In genomic region chr1:53467391-53467790, GRCh38 we compare ENCODE assay signal across 29 cellular contexts. TPM values are rescaled to one million over a fixed set of nuclear protein-coding genes. Genes with fewer than 3 reads are reported as not detected.
"Had no signal": no experiment of that assay in that cellular context is flagged by ENCODE, and none has a peak within 500 bp of the region (broad histone marks: within the 10 kb centered on the region; RNA-seq: fewer than 3 reads in every experiment).

No MANE protein-coding gene starts in this region.

- H3K4me1 ChIP-seq: breast epithelium, pancreas, prostate gland had no signal

- H3K27me3 ChIP-seq: breast epithelium, neutrophil, pancreas, sigmoid colon, uterus had no signal

- ATAC-seq: activated naive CD8-positive, alpha-beta T cell treated with anti-CD3 and anti-CD28 coated beads, Interleukin-2, amount 50 U/mL, for 24 hours; activated T-cell treated with anti-CD3 and anti-CD28 coated beads, Interleukin-2, amount 50 U/mL, for 4 hours; activated T-helper 17 cell treated with anti-CD3 and anti-CD28 coated beads, Interleukin-2, amount 50 U/mL, for 72 hours; esophagus mucosa; left cardiac atrium; left ventricle myocardium superior; pancreas; stimulated activated effector memory CD8-positive, alpha-beta T cell treated with anti-CD3 and anti-CD28 coated beads, Interleukin-12 subunit alpha, Interleukin-12 subunit beta, amount 100 ng/mL, for 72 hours had no signal

- DNase-seq: activated CD4-positive, alpha-beta T cell treated with anti-CD3 and anti-CD28 coated beads for 4 hours; activated CD4-positive, alpha-beta T cell treated with anti-CD3 and anti-CD28 coated beads, Interleukin-2, amount 50 U/mL, for 48 hours; activated CD4-positive, CD25-positive, alpha-beta regulatory T cell; activated naive CD8-positive, alpha-beta T cell treated with anti-CD3 and anti-CD28 coated beads, Interleukin-2, amount 50 U/mL, for 24 hours; activated T-cell treated with anti-CD3 and anti-CD28 coated beads, Interleukin-2, amount 50 U/mL, for 4 hours; endodermal cell; foreskin fibroblast; hippocampal formation; left cardiac atrium; left ventricle myocardium superior; naive B cell; nephron progenitor cell; pancreas; retina; sigmoid colon; small intestine; stimulated activated CD4-positive, alpha-beta T cell treated with anti-CD3 and anti-CD28 coated beads, Interleukin-4, amount 100 ng/mL, for 24 hours; trophoblast cell; uterus had no signal

- H3K9me3 ChIP-seq: breast epithelium, neutrophil, pancreas, prostate gland, sigmoid colon, thoracic aorta, uterus had no signal

- H3K4me3 ChIP-seq: breast epithelium, pancreas, prostate gland, sigmoid colon, thoracic aorta, uterus had no signal

- H3K27ac ChIP-seq: breast epithelium, neutrophil, pancreas, prostate gland, sigmoid colon, thoracic aorta, uterus had no signal

- H3K36me3 ChIP-seq: breast epithelium, neutrophil, pancreas, prostate gland, sigmoid colon, thoracic aorta, uterus had no signal

RNA-seq across cellular contexts. Expression of gene DMRTB1, which starts 8.2 kb away (rescaled TPM):
- total RNA-seq: activated T-cell treated with anti-CD3 and anti-CD28 coated beads, Interleukin-2, amount 50 U/mL, for 4 hours; activated T-helper 17 cell treated with anti-CD3 and anti-CD28 coated beads, Interleukin-2, amount 50 U/mL, for 72 hours; breast epithelium; endodermal cell; esophagus mucosa; left cardiac atrium; left ventricle myocardium superior; lung microvascular endothelial cell; mucosa of gallbladder; pancreas; sigmoid colon; subcutaneous adipose tissue; thoracic aorta; uterus had no signal
